1 cellular context compared by ENCODE assay signal in the genomic region with DNA sequence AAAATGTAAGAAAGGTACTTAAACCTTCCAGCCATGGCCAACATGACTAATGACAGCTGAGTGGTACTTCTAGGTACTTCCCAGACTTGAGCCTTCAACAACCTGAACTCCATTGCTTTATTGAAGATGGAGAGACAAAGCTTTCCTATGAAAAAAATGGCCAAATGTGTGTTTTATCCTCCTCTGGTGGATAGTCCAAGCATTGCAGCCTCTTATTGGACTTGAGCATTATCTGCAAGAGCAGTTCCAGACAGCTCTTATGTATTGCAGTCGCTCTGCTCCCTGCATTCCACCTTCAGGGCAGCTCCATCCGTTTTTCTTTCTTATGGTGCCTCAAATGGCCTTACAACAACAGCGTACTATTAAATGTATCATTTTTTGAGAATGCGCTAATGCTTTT.
TF ChIP-seq lines count a peak whose summit lies in the region.

No MANE protein-coding gene starts in this region.

TF ChIP-seq in H1, 55 proteins besides CTCF, POLR2A, EP300 and RAD21 (continued from another document):
- no peak for TF ChIP-seq CHD7 (IDR thresholded peaks at IDR 0.05; ENCODE audit: insufficient replicate concordance, low read length)
